Comparison of ENCODE assay signal across 8 cellular contexts in the genomic region with DNA sequence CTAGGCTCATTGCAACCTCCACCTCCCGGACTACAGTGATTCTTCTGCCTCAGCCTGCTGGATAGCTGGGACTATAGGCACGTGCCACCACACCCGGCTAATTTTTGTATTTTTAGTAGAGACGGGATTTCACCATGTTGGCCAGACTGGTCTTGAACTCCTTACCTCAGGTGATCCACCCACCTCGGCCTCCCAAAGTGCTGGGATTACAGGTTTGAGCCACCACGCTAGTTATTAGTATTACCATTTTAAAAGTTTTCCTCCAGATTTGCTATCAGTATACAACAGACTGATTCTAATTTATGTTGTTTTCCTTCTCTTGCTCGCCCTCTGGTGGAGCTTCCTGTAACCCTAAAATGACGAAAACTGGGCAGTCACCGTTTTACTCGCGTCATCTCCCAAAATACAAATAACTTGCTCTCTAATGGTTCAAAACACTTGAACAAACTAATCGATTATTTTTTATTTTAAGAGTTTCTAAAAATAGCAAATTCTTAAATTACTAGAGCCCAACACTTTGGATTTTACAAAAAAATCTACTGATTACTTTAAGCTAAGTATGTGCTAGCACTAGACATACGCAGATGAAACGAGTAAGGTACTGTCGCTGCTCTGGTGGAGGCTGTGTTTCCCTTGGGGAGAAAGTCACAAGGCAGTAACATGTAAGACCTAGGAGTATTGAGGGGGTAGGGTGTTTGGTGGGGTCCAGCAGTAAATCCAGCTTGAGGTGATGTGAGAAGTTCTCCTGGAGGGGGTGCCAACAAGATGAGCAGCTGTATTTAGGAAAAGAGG.
DNase-seq lines count a peak whose midpoint lies in the region; ATAC-seq and TF ChIP-seq lines count a peak whose summit lies in the region.

No MANE protein-coding gene starts in this region.

- peaks cover 10% of the 10 kb centered on the region for H3K36me3 Mint-ChIP-seq in central memory CD8-positive, alpha-beta T cell (ENCODE audit: insufficient read depth)

- H3K9me3 Mint-ChIP-seq in central memory CD8-positive, alpha-beta T cell, result no peaks in the 10 kb centered on the region

- H3K4me1 ChIP-seq in left lung, result peaks cover 0 to 6% of the 10 kb centered on the region in 2 donors

- ATAC-seq in HG02642 (IDR thresholded peaks at IDR 0.05; ENCODE audit: poor library complexity, unreplicated experiment) (peak; percentile 66), left lung (peak; percentile 90)
- peak; percentile 79 to 85 for ATAC-seq in activated CD4-positive, CD25-positive, alpha-beta regulatory T cell treated with anti-CD3 and anti-CD28 coated beads, Interleukin-2, amount 50 U/mL, for 24 hours
- ATAC-seq in central memory CD8-positive, alpha-beta T cell (replicated peaks; ENCODE audit: extremely low read depth, poor library complexity, severe bottlenecking), result peak; percentile 89

- H3K36me3 ChIP-seq in left lung, result no peaks in the 10 kb centered on the region

- H3K4me3 ChIP-seq in left lung, result no peak overlapping the region

- DNase-seq in NCI-H345 (lab: John Stamatoyannopoulos, UW) (peak; percentile 6), NCI-H345 treated with DMSO at 0.1 percent for 48 hours (lab: John Stamatoyannopoulos, UW; ENCODE audit: unreplicated experiment) (no peak), NCI-H2029 (lab: John Stamatoyannopoulos, UW) (peak; percentile 12), left lung (peak in 1 of 2 donors; percentile 40)
- DNase-seq in central memory CD8-positive, alpha-beta T cell (ENCODE audit: low spot score in 2 of 2), result peak; percentile 42 to 59
- peak; percentile 52 to 58 for DNase-seq in stimulated activated CD4-positive, alpha-beta T cell treated with anti-CD3 and anti-CD28 coated beads, Interleukin-4, amount 100 ng/mL, for 48 hours (ENCODE audit: low read depth in 2 of 2)

- TF ChIP-seq CTCF in left lung (IDR thresholded peaks at IDR 0.05), result peak; percentile 64

- H3K4me3 Mint-ChIP-seq in central memory CD8-positive, alpha-beta T cell, result peak overlapping the region; percentile 10

- peaks cover 11% of the 10 kb centered on the region for H3K4me1 Mint-ChIP-seq in central memory CD8-positive, alpha-beta T cell

- H3K27ac ChIP-seq in left lung, result no peak overlapping the region

- no peaks in the 10 kb centered on the region for H3K27me3 Mint-ChIP-seq in central memory CD8-positive, alpha-beta T cell

- no peaks in the 10 kb centered on the region for H3K9me3 ChIP-seq in left lung

- H3K27me3 ChIP-seq in left lung, result no peaks in the 10 kb centered on the region

- peak overlapping the region; percentile 29 for H3K27ac Mint-ChIP-seq in central memory CD8-positive, alpha-beta T cell (ENCODE audit: low read depth)

- intact Hi-C loops in left lung (cut with DNase I), result loop anchor here in 1 of 2 donors (10.0 kb wide), 1 partner anchor 53 kb away; no protein-coding TSS in a partner anchor
